In genomic region chr11:35013514-35014191, GRCh38 we compare ENCODE assay signal across 10 cellular contexts.
A peak's percentile ranks its signal among the peaks of the same experiment; 100 is the strongest.
DNase-seq lines count a peak whose midpoint lies in the region; ATAC-seq and TF ChIP-seq lines count a peak whose summit lies in the region.
"Had no signal": no experiment of that assay in that cellular context is flagged by ENCODE, and none has a peak within 500 bp of the region (broad histone marks: within the 10 kb centered on the region; RNA-seq: fewer than 3 reads in every experiment).

No MANE protein-coding gene starts in this region.

- no peak for TF ChIP-seq CTCF in brain microvascular endothelial cell (IDR thresholded peaks at IDR 0.05; ENCODE audit: low read depth, low read length, missing control alignments)

- H3K27me3 ChIP-seq in brain microvascular endothelial cell (replicated peaks) = no peaks in the 10 kb centered on the region
- H3K27me3 ChIP-seq: pancreas had no signal

- ATAC-seq in GM18909 (IDR thresholded peaks at IDR 0.05; ENCODE audit: poor library complexity, unreplicated experiment) (peak; percentile 44), HG02981 (IDR thresholded peaks at IDR 0.05; ENCODE audit: unreplicated experiment) (peak; percentile 34), HG03097 (IDR thresholded peaks at IDR 0.05; ENCODE audit: low FRiP score, unreplicated experiment) (no peak)
- ATAC-seq: pancreas had no signal

- H3K4me3 ChIP-seq in brain microvascular endothelial cell (ENCODE audit: low read depth, low read length) = no peak overlapping the region
- H3K4me3 ChIP-seq: pancreas had no signal

- H3K36me3 ChIP-seq in brain microvascular endothelial cell (replicated peaks) = no peaks in the 10 kb centered on the region
- H3K36me3 ChIP-seq: pancreas had no signal

- no peak overlapping the region for H3K27ac ChIP-seq in brain microvascular endothelial cell
- H3K27ac ChIP-seq: RWPE1 had no signal

- DNase-seq in activated T-cell treated with anti-CD3 and anti-CD28 coated beads, Interleukin-2, amount 50 U/mL, for 48 hours = peak; percentile 44 to 59
- DNase-seq in renal cortical epithelial cell (ENCODE audit: low read depth) (peak; percentile 58), foreskin melanocyte (no peak), brain microvascular endothelial cell (no peak), NOMO-1 treated with dmso at 0.1 percent for 144 hours (lab: John Stamatoyannopoulos, UW; ENCODE audit: unreplicated experiment) (no peak)
- DNase-seq: pancreas had no signal

- in situ Hi-C loops in brain microvascular endothelial cell (cut with HindIII; ENCODE audit: low pct_ligation_motif_present, low sequenced_read_pairs) = no loop called here

Comparison
In these comparisons a context has a peak if more than half of its experiments do, and no peak if none do; other contexts are left out.
1. DNase-seq: peak in activated T-cell treated with anti-CD3 and anti-CD28 coated beads, Interleukin-2, amount 50 U/mL, for 48 hours (2 of 2) and renal cortical epithelial cell (single experiment); none in foreskin melanocyte (single experiment), brain microvascular endothelial cell (single experiment) and NOMO-1 treated with dmso at 0.1 percent for 144 hours (single experiment).